10 cellular contexts compared by ENCODE assay signal in the genomic region with DNA sequence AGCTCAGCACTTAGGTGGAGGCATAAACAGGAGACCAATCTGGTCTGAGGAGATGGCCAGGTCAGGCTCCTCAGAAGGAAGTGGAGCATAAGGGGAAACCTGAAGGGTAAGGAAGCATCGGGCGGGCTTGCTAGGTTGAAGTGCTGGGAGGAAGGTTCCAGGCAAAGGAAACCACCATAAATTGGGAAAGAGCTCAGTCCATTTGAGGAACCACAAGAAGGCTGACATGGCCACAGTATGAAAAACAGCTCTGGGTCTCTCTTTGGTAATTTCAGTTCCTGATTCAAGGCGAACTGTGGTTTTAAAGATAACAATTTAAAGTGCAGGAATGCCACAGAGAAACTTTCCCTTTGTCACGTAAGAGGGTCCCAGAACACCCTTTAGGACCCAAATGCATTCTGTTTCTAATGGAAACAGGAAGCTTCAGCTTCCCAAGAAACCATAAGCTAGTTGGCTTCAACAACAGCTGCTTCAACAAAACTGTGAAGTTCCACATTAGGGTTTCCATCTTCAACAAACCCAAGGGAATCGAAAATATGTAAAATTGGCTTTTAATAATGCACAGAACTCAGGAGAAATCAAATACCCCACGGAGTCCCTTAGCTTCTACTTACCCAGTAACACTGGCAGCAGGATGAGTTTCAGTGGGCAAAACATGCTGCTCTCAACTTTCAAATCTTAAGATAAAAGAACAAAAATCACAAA. TPM values are rescaled to one million over a fixed set of nuclear protein-coding genes. Genes with fewer than 3 reads are reported as not detected.
DNase-seq lines count a peak whose midpoint lies in the region; ATAC-seq and TF ChIP-seq lines count a peak whose summit lies in the region.
"Had no signal": no experiment of that assay in that cellular context is flagged by ENCODE, and none has a peak within 500 bp of the region (broad histone marks: within the 10 kb centered on the region; RNA-seq: fewer than 3 reads in every experiment).

No MANE protein-coding gene starts in this region.

- H3K9me3 Mint-ChIP-seq in stimulated activated memory B cell treated with anti-CD40 and anti-IgM and Interleukin-4, amounts not matched to agents 10 μg/mL and 1 μg/mL and 100 μg/mL, for 72 hours = peaks cover 3% of the 10 kb centered on the region

- POLR2A ChIA-PET in OCI-LY7 (lab: Charles Lee) = interaction anchor here (0.7 to 1.6 kb wide), 11 partner anchors 8 to 151 kb away, joined by 3 to 13 read pairs (median 4); partner anchors contain the start of gene JAML

- peaks cover 72% of the 10 kb centered on the region for H3K27me3 ChIP-seq in gastroesophageal sphincter
- H3K27me3 ChIP-seq in H7 (ENCODE audit: control insufficient read depth, insufficient read depth, low read length) = no peaks in the 10 kb centered on the region

- CTCF ChIA-PET in OCI-LY7 (lab: Charles Lee; ENCODE audit: unreplicated experiment) = interaction anchor here (1.2 to 1.5 kb wide), 5 partner anchors 10 to 81 kb away, joined by 4 to 5 read pairs (median 4); partner anchors contain the start of gene JAML

- no peaks in the 10 kb centered on the region for H3K9me2 ChIP-seq in OCI-LY7 (ENCODE audit: insufficient read depth, low read length)

- WGBS in gastroesophageal sphincter (ENCODE audit: low coverage in 1 of 2), 2 donors = 55 to 68% methylated on average over 6 of the region's 6 CpGs

- peak overlapping the region; percentile 95 for H3K27ac Mint-ChIP-seq in stimulated activated memory B cell treated with anti-CD40 and anti-IgM and Interleukin-4, amounts not matched to agents 10 μg/mL and 1 μg/mL and 100 μg/mL, for 72 hours

- H3K27me3 Mint-ChIP-seq in stimulated activated memory B cell treated with anti-CD40 and anti-IgM and Interleukin-4, amounts not matched to agents 10 μg/mL and 1 μg/mL and 100 μg/mL, for 72 hours = peaks cover 27% of the 10 kb centered on the region

- no peaks in the 10 kb centered on the region for H4K20me1 ChIP-seq in OCI-LY7 (ENCODE audit: insufficient read depth, low read length)

- H3K4me2 ChIP-seq in OCI-LY7 (ENCODE audit: low read length) = peak overlapping the region; percentile 69

- H3K4me3 ChIP-seq in OCI-LY7 (ENCODE audit: low read depth, low read length, poor library complexity, severe bottlenecking) = peak overlapping the region; percentile 33
- no peak overlapping the region for H3K4me3 ChIP-seq in gastroesophageal sphincter
- no peak overlapping the region for H3K4me3 ChIP-seq in H7 (ENCODE audit: insufficient read depth, low read depth, low read length)

- DNase-seq in activated CD8-positive, alpha-beta memory T cell treated with anti-CD3 and anti-CD28 coated beads for 24 hours = peak; percentile 68
- DNase-seq in activated CD8-positive, alpha-beta memory T cell treated with anti-CD3 and anti-CD28 coated beads, Interleukin-2, amount 50 U/mL, for 4 hours = no peak
- DNase-seq in OCI-LY7 (ENCODE audit: low spot score) (peak; percentile 51), inferior parietal cortex (ENCODE audit: extremely low spot score) (no peak), H7 (no peak), EL (no peak)

- H3K27ac ChIP-seq in OCI-LY7 (ENCODE audit: low read depth, low read length, poor library complexity, severe bottlenecking) (peak overlapping the region; percentile 24), gastroesophageal sphincter (no peak overlapping the region)

- ATAC-seq in gastroesophageal sphincter = peak; percentile 22
- ATAC-seq in stimulated activated memory B cell treated with anti-CD40 and anti-IgM and Interleukin-4, amounts not matched to agents 10 μg/mL and 1 μg/mL and 100 μg/mL, for 72 hours = peak; percentile 67

- no TSS peak for BruUV-seq in OCI-LY7 (replicated peaks; lab: Mats Ljungman, UMichigan)

- H3K79me2 ChIP-seq in OCI-LY7 (ENCODE audit: insufficient read depth, low read depth, low read length) = no peaks in the 10 kb centered on the region

- H3K36me3 Mint-ChIP-seq in stimulated activated memory B cell treated with anti-CD40 and anti-IgM and Interleukin-4, amounts not matched to agents 10 μg/mL and 1 μg/mL and 100 μg/mL, for 72 hours = peaks cover 18% of the 10 kb centered on the region

- TF ChIP-seq POLR2A in gastroesophageal sphincter (IDR thresholded peaks at IDR 0.05) = no peak

- peaks cover 75% of the 10 kb centered on the region for H3K4me1 Mint-ChIP-seq in stimulated activated memory B cell treated with anti-CD40 and anti-IgM and Interleukin-4, amounts not matched to agents 10 μg/mL and 1 μg/mL and 100 μg/mL, for 72 hours

- peak overlapping the region; percentile 8 for H3K4me3 Mint-ChIP-seq in stimulated activated memory B cell treated with anti-CD40 and anti-IgM and Interleukin-4, amounts not matched to agents 10 μg/mL and 1 μg/mL and 100 μg/mL, for 72 hours

- H3K36me3 ChIP-seq in OCI-LY7 (ENCODE audit: insufficient read depth, low read length) = no peaks in the 10 kb centered on the region
- no peaks in the 10 kb centered on the region for H3K36me3 ChIP-seq in gastroesophageal sphincter
- no peaks in the 10 kb centered on the region for H3K36me3 ChIP-seq in H7 (replicated peaks; ENCODE audit: control insufficient read depth, insufficient read depth, low read length)

- intact Hi-C loops in OCI-LY7 (cut with micrococcal nuclease; ENCODE audit: unreplicated experiment) = no loop called here

- TF ChIP-seq CTCF in OCI-LY7 (conservative IDR thresholded peaks at IDR 0.05; ENCODE audit: low read length) = no peak
- TF ChIP-seq CTCF in gastroesophageal sphincter (IDR thresholded peaks at IDR 0.05) = no peak

- peak overlapping the region; percentile 90 for H2AFZ ChIP-seq in OCI-LY7 (ENCODE audit: low read length)

- no peak for TF ChIP-seq EP300 in gastroesophageal sphincter (IDR thresholded peaks at IDR 0.05)

- H3K4me1 ChIP-seq in OCI-LY7 (ENCODE audit: insufficient read depth, low read length, poor library complexity, severe bottlenecking) (peaks cover 45% of the 10 kb centered on the region), gastroesophageal sphincter (no peaks in the 10 kb centered on the region)

- H3K9me3 ChIP-seq in OCI-LY7 (ENCODE audit: low read length) (no peaks in the 10 kb centered on the region), gastroesophageal sphincter (no peaks in the 10 kb centered on the region)

RNA-seq across cellular contexts. Expression of gene JAML, which starts 10.4 kb away (rescaled TPM):
- 0.73 and 1.4 TPM in 2 replicates for total RNA-seq in OCI-LY7 (2014; rRNA removed; shearing (Covaris generic))
- total RNA-seq in OCI-LY7 (2022) (0.63 and 0.74 TPM in 2 replicates), gastroesophageal sphincter (1 to 10 TPM in 3 of 4 donors, under 1 TPM in 1; 0.58 to 5.7 (median 2.4) TPM)
- total RNA-seq in H7 (2014; rRNA removed; shearing (Covaris generic)) = not detected in 2 replicates
- total RNA-seq: myocyte, SK-MEL-5 had no signal

RNA-seq across cellular contexts. Expression of gene MPZL3, which starts 37.8 kb away (rescaled TPM):
- total RNA-seq in OCI-LY7 (2014; rRNA removed; shearing (Covaris generic)) = 1.9 and 2.2 TPM in 2 replicates
- total RNA-seq in OCI-LY7 (2022) (5.8 and 6.9 TPM in 2 replicates), gastroesophageal sphincter (1 to 10 TPM in 1 of 4 donors, under 1 TPM in 3; 0.54 to 3.8 (median 0.65) TPM)
- total RNA-seq in H7 (2014; rRNA removed; shearing (Covaris generic)) = 0.42 and 0.63 TPM in 2 replicates
- total RNA-seq: myocyte, SK-MEL-5 had no signal

RNA-seq across cellular contexts. Expression of gene SCN2B, which starts 37.9 kb away (rescaled TPM):
- total RNA-seq in OCI-LY7 (2014; rRNA removed; shearing (Covaris generic)) = 0.06 TPM in 1 of 2 replicates, not detected in the other
- total RNA-seq in OCI-LY7 (2022) (0.10 TPM in 1 of 2 replicates, not detected in the other), gastroesophageal sphincter (1 to 10 TPM in 1 of 4 donors, under 1 TPM in 3; 0.25 to 1.0 (median 0.49) TPM)
- 0.03 and 0.07 TPM in 2 replicates for total RNA-seq in H7 (2014; rRNA removed; shearing (Covaris generic))
- total RNA-seq: myocyte, SK-MEL-5 had no signal

RNA-seq across cellular contexts. Expression of gene MPZL2, which starts 49.7 kb away (rescaled TPM):
- total RNA-seq in OCI-LY7 (2014; rRNA removed; shearing (Covaris generic)) = not detected in 2 replicates
- total RNA-seq in OCI-LY7 (2022) = not detected in 2 replicates
- total RNA-seq in gastroesophageal sphincter = 10 to 100 TPM in 3 of 4 donors, 1 to 10 TPM in 1; 8.7 to 57.0 (median 12.1) TPM
- 0.38 and 0.48 TPM in 2 replicates for total RNA-seq in H7 (2014; rRNA removed; shearing (Covaris generic))
- total RNA-seq: myocyte had no signal

Comparison
In these comparisons a context has a peak if more than half of its experiments do, and no peak if none do; other contexts are left out.
1. DNase-seq: peak in activated CD8-positive, alpha-beta memory T cell treated with anti-CD3 and anti-CD28 coated beads for 24 hours (single experiment) and OCI-LY7 (single experiment); none in activated CD8-positive, alpha-beta memory T cell treated with anti-CD3 and anti-CD28 coated beads, Interleukin-2, amount 50 U/mL, for 4 hours (single experiment), inferior parietal cortex (single experiment), H7 (single experiment) and EL (single experiment).